In genomic region chr5:4232084-4232483, GRCh38 we compare ENCODE assay signal across 1 cellular context.
TF ChIP-seq lines count a peak whose summit lies in the region.

No MANE protein-coding gene starts in this region.

TF ChIP-seq in K562, 482 proteins besides CTCF, POLR2A, EP300 and RAD21 (continued from another document):
- TF ChIP-seq CHAMP1 (IDR thresholded peaks at IDR 0.05) (no peak), KLF13 (tag; IDR thresholded peaks at IDR 0.05; ENCODE audit: borderline replicate concordance, low read depth) (no peak), SRF (CRISPR knock-in tag; IDR thresholded peaks at IDR 0.05) (no peak), ZNF316 (IDR thresholded peaks at IDR 0.05) (peak; percentile 73), EZH2 (IDR thresholded peaks at IDR 0.05; ENCODE audit: borderline replicate concordance, low read depth, low read length) (no peak), C11orf30 (IDR thresholded peaks at IDR 0.05; ENCODE audit: low read depth) (peak; percentile 43; the same call in 1 of the 2 replicates)
